18 cellular contexts compared by ENCODE assay signal in the genomic region with DNA sequence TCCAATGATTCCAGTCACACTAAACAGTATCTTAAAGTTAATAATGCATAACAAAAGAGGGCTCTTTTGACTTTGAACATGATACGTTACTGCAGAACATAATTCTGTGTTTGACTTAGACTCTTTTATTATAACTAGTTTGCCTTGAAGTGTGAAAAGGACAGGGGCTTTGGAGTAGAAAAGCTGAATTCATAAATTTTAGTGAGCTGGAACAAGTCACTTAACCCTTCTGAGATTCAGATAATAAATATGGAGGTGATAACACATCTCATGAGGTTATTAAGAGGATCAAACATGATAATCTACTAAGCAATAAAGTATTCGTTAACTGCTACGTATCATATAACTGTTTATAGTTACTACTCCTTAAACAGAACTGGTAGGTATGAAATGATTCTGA. TPM values are rescaled to one million over a fixed set of nuclear protein-coding genes. Genes with fewer than 3 reads are reported as not detected.
DNase-seq lines count a peak whose midpoint lies in the region; ATAC-seq and TF ChIP-seq lines count a peak whose summit lies in the region.
"Had no signal": no experiment of that assay in that cellular context is flagged by ENCODE, and none has a peak within 500 bp of the region (broad histone marks: within the 10 kb centered on the region; RNA-seq: fewer than 3 reads in every experiment).

No MANE protein-coding gene starts in this region.

- H3K27me3 ChIP-seq in breast epithelium: no peaks in the 10 kb centered on the region
- H3K27me3 ChIP-seq: MG63 had no signal

- H3K4me3 Mint-ChIP-seq in MCF 10A (ENCODE audit: unreplicated experiment) (no peak overlapping the region), nephron (no peak overlapping the region)
- H3K4me3 Mint-ChIP-seq: B cell, CD14-positive monocyte, HFFc6 had no signal

- no peaks in the 10 kb centered on the region for H3K27me3 Mint-ChIP-seq in MCF 10A (ENCODE audit: insufficient read depth, unreplicated experiment)
- H3K27me3 Mint-ChIP-seq in nephron (ENCODE audit: low read depth): no peaks in the 10 kb centered on the region
- H3K27me3 Mint-ChIP-seq: B cell had no signal

- BruUV-seq in MCF 10A (replicated peaks; lab: Mats Ljungman, UMichigan): no TSS peak

- H3K4me3 ChIP-seq in breast epithelium: no peak overlapping the region
- H3K4me3 ChIP-seq: A549, MG63 had no signal

- peaks cover 9% of the 10 kb centered on the region for H3K36me3 Mint-ChIP-seq in MCF 10A (ENCODE audit: insufficient read depth, unreplicated experiment)
- H3K36me3 Mint-ChIP-seq in nephron (ENCODE audit: low read depth): peaks cover 19% of the 10 kb centered on the region

- no peak overlapping the region for H3K27ac Mint-ChIP-seq in MCF 10A (ENCODE audit: low read depth, unreplicated experiment)
- H3K27ac Mint-ChIP-seq in nephron: peak overlapping the region; percentile 28 to 81 (median 74)
- H3K27ac Mint-ChIP-seq: B cell, CD14-positive monocyte, HFFc6 had no signal

- H3K36me3 ChIP-seq in breast epithelium: no peaks in the 10 kb centered on the region

- TF ChIP-seq CTCF in breast epithelium (IDR thresholded peaks at IDR 0.05) (no peak), MCF 10A (IDR thresholded peaks at IDR 0.05; ENCODE audit: unreplicated experiment) (no peak), nephron (IDR thresholded peaks at IDR 0.05; ENCODE audit: unreplicated experiment in 3 of 3) (no peak)

- H3K9me3 ChIP-seq in breast epithelium: no peaks in the 10 kb centered on the region
- H3K9me3 ChIP-seq: A549, MG63 had no signal

- no peak for ATAC-seq in GM21367 (IDR thresholded peaks at IDR 0.05; ENCODE audit: unreplicated experiment)
- ATAC-seq: A549 had no signal

- CTCF ChIA-PET in MCF 10A (lab: Yijun Ruan, JAX): no interaction called here

- DNase-seq in breast epithelium (ENCODE audit: low spot score in 2 of 2) (no peak), MCF 10A (ENCODE audit: unreplicated experiment) (no peak), DMS79 treated with DMSO at 0.1 percent for 48 hours (lab: John Stamatoyannopoulos, UW) (peak; percentile 85), NCI-H69 (lab: John Stamatoyannopoulos, UW) (peak; percentile 22), SIG-M5 (lab: John Stamatoyannopoulos, UW) (no peak)
- DNase-seq in activated CD4-positive, CD25-positive, alpha-beta regulatory T cell (lab: John Stamatoyannopoulos, UW): no peak
- DNase-seq: HFFc6, Kasumi-1, MG63, NCI-H1417, NCI-H187, NCI-H774, OCI-M1 had no signal

- H3K4me1 ChIP-seq in breast epithelium: peaks cover 0 to 17% of the 10 kb centered on the region in 2 donors

- POLR2A ChIA-PET in MCF 10A (lab: Yijun Ruan, JAX): no interaction called here

- H3K4me1 Mint-ChIP-seq in MCF 10A (ENCODE audit: insufficient read depth, unreplicated experiment): peaks cover 19% of the 10 kb centered on the region
- H3K4me1 Mint-ChIP-seq in nephron: peaks cover 35% of the 10 kb centered on the region

- H3K9me3 Mint-ChIP-seq in MCF 10A (ENCODE audit: unreplicated experiment) (no peaks in the 10 kb centered on the region), nephron (no peaks in the 10 kb centered on the region)
- H3K9me3 Mint-ChIP-seq: CD14-positive monocyte, HFFc6 had no signal

- intact Hi-C loops in breast epithelium (cut with DNase I; ENCODE audit: low total_unique reads) (no loop called here), MCF 10A (cut with micrococcal nuclease) (no loop called here)

- peak overlapping the region; percentile 7 to 29 for H3K27ac ChIP-seq in breast epithelium
- H3K27ac ChIP-seq: A549 had no signal

- TF ChIP-seq POLR2A in breast epithelium (IDR thresholded peaks at IDR 0.05): no peak

RNA-seq across cellular contexts. Expression of a gene that starts 44.7 kb away (rescaled TPM):
- total RNA-seq in breast epithelium (1 to 10 TPM; 1.2 to 2.9 (median 1.6) TPM), MCF 10A (2022) (0.74 and 1.1 TPM in 2 replicates)

RNA-seq across cellular contexts. Expression of a gene that starts 49.4 kb away (rescaled TPM):
- total RNA-seq in breast epithelium (10 to 100 TPM; 35.4 to 62.2 (median 50.1) TPM), MCF 10A (2022) (11.5 and 19.9 TPM in 2 replicates)

RNA-seq across cellular contexts. Expression of a gene that starts 49.7 kb away (rescaled TPM):
- total RNA-seq in breast epithelium (10 to 100 TPM; 20.3 to 30.0 (median 27.7) TPM), MCF 10A (2022) (22.9 and 29.8 TPM in 2 replicates)

Comparison
In these comparisons a context has a peak if more than half of its experiments do, and no peak if none do; other contexts are left out.
1. DNase-seq: peak in DMS79 treated with DMSO at 0.1 percent for 48 hours (single experiment) and NCI-H69 (single experiment); none in breast epithelium (0 of 2), MCF 10A (single experiment), SIG-M5 (single experiment) and activated CD4-positive, CD25-positive, alpha-beta regulatory T cell (0 of 4).